In genomic region chr1:181386340-181386739, GRCh38 we compare ENCODE assay signal across 27 cellular contexts.
"Had no signal": no experiment of that assay in that cellular context is flagged by ENCODE, and none has a peak within 500 bp of the region (broad histone marks: within the 10 kb centered on the region; RNA-seq: fewer than 3 reads in every experiment).

No MANE protein-coding gene starts in this region.

- DNase-seq: activated CD4-positive, alpha-beta memory T cell treated with anti-CD3 and anti-CD28 coated beads for 36 hours; activated CD4-positive, alpha-beta T cell treated with anti-CD3 and anti-CD28 coated beads for 36 hours; activated CD4-positive, alpha-beta T cell treated with anti-CD3 and anti-CD28 coated beads, Interleukin-2, amount 10 ng/mL, durations not matched to agents 24 days and 14 days; activated CD4-positive, CD25-positive, alpha-beta regulatory T cell; activated CD4-positive, CD25-positive, alpha-beta regulatory T cell treated with anti-CD3 and anti-CD28 coated beads, Interleukin-2, amount 50 U/mL, for 72 hours; activated CD8-positive, alpha-beta memory T cell treated with anti-CD3 and anti-CD28 coated beads, Interleukin-2, amount 10 ng/mL, durations not matched to agents 7 days and 5 days; activated CD8-positive, alpha-beta memory T cell treated with anti-CD3 and anti-CD28 coated beads, Interleukin-2, amount 50 U/mL, for 4 hours; activated CD8-positive, alpha-beta T cell treated with anti-CD3 and anti-CD28 coated beads, Interleukin-2, amount 10 ng/mL, durations not matched to agents 7 days and 5 days; activated effector memory CD4-positive, alpha-beta T cell treated with anti-CD3 and anti-CD28 coated beads, Interleukin-2, amount 50 U/mL, for 16 hours; activated naive CD4-positive, alpha-beta T cell treated with anti-CD3 and anti-CD28 coated beads for 36 hours; activated naive CD8-positive, alpha-beta T cell treated with anti-CD3 and anti-CD28 coated beads for 36 hours; activated naive CD8-positive, alpha-beta T cell treated with anti-CD3 and anti-CD28 coated beads, Interleukin-2, amount 50 U/mL, for 24 hours; activated T-cell treated with anti-CD3 and anti-CD28 coated beads, Interleukin-2, amount 50 U/mL, for 1 hour; activated T-cell treated with anti-CD3 and anti-CD28 coated beads, Interleukin-2, amount 50 U/mL, for 48 hours; adrenal gland; aorta; body of pancreas; central memory CD4-positive, alpha-beta T cell; cerebellar nuclear complex; colonic mucosa; effector CD8-positive, alpha-beta T cell; esophagus squamous epithelium; foreskin melanocyte; T-helper 17 cell; T1000 had no signal

- H3K4me3 ChIP-seq: adrenal gland, body of pancreas, colonic mucosa, esophagus squamous epithelium, gastroesophageal sphincter had no signal

- H3K4me1 ChIP-seq: adrenal gland, colonic mucosa, esophagus squamous epithelium had no signal

- ATAC-seq: activated CD4-positive, alpha-beta T cell treated with anti-CD3 and anti-CD28 coated beads for 36 hours; activated CD8-positive, alpha-beta memory T cell treated with anti-CD3 and anti-CD28 coated beads, Interleukin-2, amount 10 ng/mL, durations not matched to agents 7 days and 5 days; activated CD8-positive, alpha-beta T cell treated with anti-CD3 and anti-CD28 coated beads, Interleukin-2, amount 10 ng/mL, durations not matched to agents 7 days and 5 days; activated naive CD8-positive, alpha-beta T cell treated with anti-CD3 and anti-CD28 coated beads, Interleukin-2, amount 50 U/mL, for 24 hours; body of pancreas; gastroesophageal sphincter; T-helper 17 cell had no signal

- H3K36me3 ChIP-seq: adrenal gland, colonic mucosa, esophagus squamous epithelium, gastroesophageal sphincter had no signal

- H3K27me3 ChIP-seq: adrenal gland, body of pancreas, colonic mucosa, gastroesophageal sphincter had no signal

- H3K9me3 ChIP-seq: adrenal gland, body of pancreas, colonic mucosa, esophagus squamous epithelium, gastroesophageal sphincter had no signal

- H3K27ac ChIP-seq: adrenal gland, body of pancreas, colonic mucosa, epithelial cell of prostate, esophagus squamous epithelium, gastroesophageal sphincter had no signal
